ENCODE assay signal across 17 cellular contexts in the genomic region with DNA sequence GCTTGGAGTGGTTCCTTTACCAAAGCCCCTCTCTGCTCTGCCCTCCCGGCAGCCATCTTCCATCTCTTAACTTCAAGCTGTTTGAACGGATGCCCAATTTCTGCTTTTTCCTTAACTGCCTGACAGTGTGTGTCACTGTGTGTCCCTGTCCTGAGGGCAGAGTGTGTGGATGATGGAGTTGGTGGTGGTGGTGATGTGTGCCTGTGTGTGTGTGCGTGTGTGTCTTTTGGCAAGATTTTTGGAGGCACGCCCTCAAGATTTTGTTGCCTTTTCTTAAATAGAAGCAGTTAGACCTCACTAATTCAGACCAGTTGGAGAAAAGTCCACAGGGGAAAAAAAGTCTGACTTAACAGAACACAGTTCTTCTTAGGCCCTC. TPM values are rescaled to one million over a fixed set of nuclear protein-coding genes. Genes with fewer than 3 reads are reported as not detected.
A peak's percentile ranks its signal among the peaks of the same experiment; 100 is the strongest.
DNase-seq lines count a peak whose midpoint lies in the region; TF ChIP-seq lines count a peak whose summit lies in the region.
"Had no signal": no experiment of that assay in that cellular context is flagged by ENCODE, and none has a peak within 500 bp of the region (broad histone marks: within the 10 kb centered on the region; RNA-seq: fewer than 3 reads in every experiment).

No MANE protein-coding gene starts in this region.

- peak overlapping the region; percentile 67 for H2AFZ ChIP-seq in osteoblast (ENCODE audit: low read length)

- no peak for TF ChIP-seq POLR2A in breast epithelium (IDR thresholded peaks at IDR 0.05)

- H4K20me1 ChIP-seq in osteoblast (ENCODE audit: insufficient read depth, low read length): no peaks in the 10 kb centered on the region

- H3K4me3 Mint-ChIP-seq in MCF 10A (ENCODE audit: unreplicated experiment): no peak overlapping the region
- H3K4me3 Mint-ChIP-seq: activated naive CD8-positive, alpha-beta T cell treated with anti-CD3 and anti-CD28 coated beads for 36 hours; CD8-positive, alpha-beta T cell; neural crest cell; stimulated activated memory B cell treated with anti-CD40 and anti-IgM and Interleukin-4, amounts not matched to agents 10 μg/mL and 1 μg/mL and 100 μg/mL, for 72 hours; T-helper 2 cell treated with Interferon-gamma antibody and Interleukin-4, amounts not matched to agents 5 μg/mL and 100 μg/mL, for 36 hours had no signal

- no peaks in the 10 kb centered on the region for H3K9me3 Mint-ChIP-seq in MCF 10A (ENCODE audit: unreplicated experiment)
- H3K9me3 Mint-ChIP-seq: activated naive CD8-positive, alpha-beta T cell treated with anti-CD3 and anti-CD28 coated beads for 36 hours; CD8-positive, alpha-beta T cell; stimulated activated memory B cell treated with anti-CD40 and anti-IgM and Interleukin-4, amounts not matched to agents 10 μg/mL and 1 μg/mL and 100 μg/mL, for 72 hours; T-helper 2 cell treated with Interferon-gamma antibody and Interleukin-4, amounts not matched to agents 5 μg/mL and 100 μg/mL, for 36 hours had no signal

- no peak overlapping the region for H3K27ac Mint-ChIP-seq in MCF 10A (ENCODE audit: low read depth, unreplicated experiment)
- H3K27ac Mint-ChIP-seq: activated naive CD8-positive, alpha-beta T cell treated with anti-CD3 and anti-CD28 coated beads for 36 hours; CD8-positive, alpha-beta T cell; stimulated activated memory B cell treated with anti-CD40 and anti-IgM and Interleukin-4, amounts not matched to agents 10 μg/mL and 1 μg/mL and 100 μg/mL, for 72 hours; T-helper 2 cell treated with Interferon-gamma antibody and Interleukin-4, amounts not matched to agents 5 μg/mL and 100 μg/mL, for 36 hours had no signal

- POLR2A ChIA-PET in MCF 10A (lab: Yijun Ruan, JAX) (interaction anchor here (0.7 kb wide), 1 partner anchor 322 kb away, joined by 4 read pairs; no protein-coding TSS in a partner anchor), A673 (lab: Charles Lee; ENCODE audit: low non-redundant PET) (no interaction called here)

- peak overlapping the region; percentile 75 to 87 for H3K27ac ChIP-seq in breast epithelium
- H3K27ac ChIP-seq in osteoblast (ENCODE audit: low read depth, low read length): peak overlapping the region; percentile 23
- peak overlapping the region in 4 of 59 donors; percentile 11 to 52 (median 35) for H3K27ac ChIP-seq in dorsolateral prefrontal cortex
- no peak overlapping the region for H3K27ac ChIP-seq in A673 (ENCODE audit: low read depth, low read length, poor library complexity, severe bottlenecking)

- H3K4me1 ChIP-seq in breast epithelium: peaks cover 13 to 17% of the 10 kb centered on the region in 2 donors
- peaks cover 64% of the 10 kb centered on the region for H3K4me1 ChIP-seq in osteoblast (ENCODE audit: insufficient read depth, low read length)
- H3K4me1 ChIP-seq in A673 (ENCODE audit: insufficient read depth, low read length, poor library complexity, severe bottlenecking): no peaks in the 10 kb centered on the region

- H3K4me1 Mint-ChIP-seq in MCF 10A (ENCODE audit: insufficient read depth, unreplicated experiment): peaks cover 8% of the 10 kb centered on the region
- H3K4me1 Mint-ChIP-seq: activated naive CD8-positive, alpha-beta T cell treated with anti-CD3 and anti-CD28 coated beads for 36 hours; neural crest cell; stimulated activated memory B cell treated with anti-CD40 and anti-IgM and Interleukin-4, amounts not matched to agents 10 μg/mL and 1 μg/mL and 100 μg/mL, for 72 hours had no signal

- BruUV-seq in MCF 10A (replicated peaks; lab: Mats Ljungman, UMichigan) (no TSS peak), A673 (replicated peaks; lab: Mats Ljungman, UMichigan) (no TSS peak)

- intact Hi-C loops in breast epithelium (cut with DNase I; ENCODE audit: low total_unique reads): no loop called here
- intact Hi-C loops in MCF 10A (cut with micrococcal nuclease): no loop called here
- intact Hi-C loops in dorsolateral prefrontal cortex (cut with DNase I): loop anchor here in 1 of 2 donors (5.0 kb wide), 1 partner anchor 36 kb away; no protein-coding TSS in a partner anchor
- intact Hi-C loops in A673 (cut with micrococcal nuclease; ENCODE audit: unreplicated experiment): no loop called here

- H3K9me3 ChIP-seq in breast epithelium: no peaks in the 10 kb centered on the region
- H3K9me3 ChIP-seq in osteoblast (ENCODE audit: low read depth, low read length): no peaks in the 10 kb centered on the region
- H3K9me3 ChIP-seq in A673 (ENCODE audit: low read depth, low read length, poor library complexity, severe bottlenecking): no peaks in the 10 kb centered on the region

- peak overlapping the region; percentile 62 for H3K4me2 ChIP-seq in osteoblast (ENCODE audit: insufficient read depth, low read length)

- CTCF ChIA-PET in MCF 10A (lab: Yijun Ruan, JAX) (interaction anchor here (0.5 to 0.8 kb wide), 3 partner anchors 9 to 1425 kb away, joined by 3 to 5 read pairs (median 3); no protein-coding TSS in a partner anchor), A673 (lab: Charles Lee) (no interaction called here)

- H3K36me3 ChIP-seq in breast epithelium (no peaks in the 10 kb centered on the region), osteoblast (ENCODE audit: insufficient read depth, low read length) (no peaks in the 10 kb centered on the region), A673 (ENCODE audit: insufficient read depth, low read length, poor library complexity, severe bottlenecking) (no peaks in the 10 kb centered on the region)

- no peak for TF ChIP-seq CTCF in breast epithelium (IDR thresholded peaks at IDR 0.05)
- TF ChIP-seq CTCF in MCF 10A (IDR thresholded peaks at IDR 0.05; ENCODE audit: unreplicated experiment): no peak
- TF ChIP-seq CTCF in osteoblast (IDR thresholded peaks at IDR 0.05; ENCODE audit: extremely low read depth, low read depth, low read length): no peak
- no peak for TF ChIP-seq CTCF in dorsolateral prefrontal cortex (IDR thresholded peaks at IDR 0.05 in 54 of 56, conservative IDR thresholded peaks at IDR 0.05 in 2 of 56; ENCODE audit: low read depth in 1 of 56, partially characterized antibody in 56 of 56)
- TF ChIP-seq CTCF in A673 (conservative IDR thresholded peaks at IDR 0.05; ENCODE audit: low read depth, low read length): no peak

- H3K79me2 ChIP-seq in osteoblast (ENCODE audit: insufficient read depth, low read length): no peaks in the 10 kb centered on the region

- no peaks in the 10 kb centered on the region for H3K27me3 ChIP-seq in breast epithelium
- no peaks in the 10 kb centered on the region for H3K27me3 ChIP-seq in osteoblast (ENCODE audit: insufficient read depth, low read length)
- H3K27me3 ChIP-seq in dorsolateral prefrontal cortex: no peaks in the 10 kb centered on the region
- H3K27me3 ChIP-seq in A673 (replicated peaks; ENCODE audit: insufficient read depth, low read depth, low read length, poor library complexity): no peaks in the 10 kb centered on the region

- DNase-seq in breast epithelium (ENCODE audit: low spot score in 2 of 2): no peak
- no peak for DNase-seq in MCF 10A (ENCODE audit: unreplicated experiment)
- peak; percentile 68 for DNase-seq in fibroblast of the conjunctiva (ENCODE audit: low read depth)
- peak; percentile 83 for DNase-seq in osteoblast (ENCODE audit: insufficient read length, low spot score, missing footprints)
- no peak for DNase-seq in dorsolateral prefrontal cortex
- DNase-seq in NCI-H748 (lab: John Stamatoyannopoulos, UW; ENCODE audit: unreplicated experiment): no peak
- no peak for DNase-seq in A673 (ENCODE audit: low spot score)
- no peak for DNase-seq in 8988T
- DNase-seq: activated naive CD8-positive, alpha-beta T cell treated with anti-CD3 and anti-CD28 coated beads for 36 hours; CD8-positive, alpha-beta T cell; cerebellar nuclear complex; NCI-H82; SHP77 had no signal

- no peaks in the 10 kb centered on the region for H3K36me3 Mint-ChIP-seq in MCF 10A (ENCODE audit: insufficient read depth, unreplicated experiment)
- H3K36me3 Mint-ChIP-seq: activated naive CD8-positive, alpha-beta T cell treated with anti-CD3 and anti-CD28 coated beads for 36 hours; CD8-positive, alpha-beta T cell; stimulated activated memory B cell treated with anti-CD40 and anti-IgM and Interleukin-4, amounts not matched to agents 10 μg/mL and 1 μg/mL and 100 μg/mL, for 72 hours had no signal

- peaks cover 12% of the 10 kb centered on the region for H3K27me3 Mint-ChIP-seq in MCF 10A (ENCODE audit: insufficient read depth, unreplicated experiment)

- H3K4me3 ChIP-seq in breast epithelium (peak overlapping the region in 1 of 3 donors; percentile 39), osteoblast (ENCODE audit: insufficient read depth, low read length) (peak overlapping the region; percentile 7), dorsolateral prefrontal cortex (peak overlapping the region in 5 of 59 donors; percentile 3 to 32 (median 20)), A673 (ENCODE audit: low read depth, low read length, poor library complexity, severe bottlenecking) (no peak overlapping the region)
- H3K4me3 ChIP-seq: smooth muscle cell had no signal

RNA-seq across cellular contexts. Expression of gene SERTAD4, which starts 30.3 kb away (rescaled TPM):
- total RNA-seq in breast epithelium (10 to 100 TPM in 1 of 3 donors, 1 to 10 TPM in 1, under 1 TPM in 1; 0.80 to 47.9 (median 7.9) TPM), MCF 10A (2022) (0.19 TPM in 1 of 2 replicates, not detected in the other), osteoblast (2.9 and 8.0 TPM in 2 replicates), dorsolateral prefrontal cortex (10 to 100 TPM in 23 of 120 experiments, 1 to 10 TPM in 97; 2.2 to 13.5 (median 7.3) TPM), A673 (2021) (8.0 and 12.2 TPM in 2 replicates)
- total RNA-seq: activated naive CD8-positive, alpha-beta T cell treated with anti-CD3 and anti-CD28 coated beads for 36 hours; CD8-positive, alpha-beta T cell had no signal

Comparison
In these comparisons a context has a peak if more than half of its experiments do, and no peak if none do; other contexts are left out.
1. DNase-seq: peak in fibroblast of the conjunctiva (single experiment) and osteoblast (single experiment); none in breast epithelium (0 of 2), MCF 10A (single experiment), dorsolateral prefrontal cortex (0 of 10), NCI-H748 (single experiment), A673 (single experiment) and 8988T (single experiment).